In genomic region chrX:148495156-148495555, GRCh38 we compare ENCODE assay signal across 20 cellular contexts. TPM values are rescaled to one million over a fixed set of nuclear protein-coding genes. Genes with fewer than 3 reads are reported as not detected.
"Had no signal": no experiment of that assay in that cellular context is flagged by ENCODE, and none has a peak within 500 bp of the region (broad histone marks: within the 10 kb centered on the region; RNA-seq: fewer than 3 reads in every experiment).

No MANE protein-coding gene starts in this region.

- H3K36me3 ChIP-seq: esophagus muscularis mucosa, gastrocnemius medialis, right lobe of liver, tibial nerve, upper lobe of right lung, vagina had no signal

- DNase-seq: effector memory CD8-positive, alpha-beta T cell; gastrocnemius medialis; mesenchymal stem cell; midbrain; naive B cell; psoas muscle; retina; right lobe of liver; stimulated activated CD4-positive, alpha-beta T cell treated with anti-CD3 and anti-CD28 coated beads, Interleukin-4, amount 100 ng/mL, for 24 hours; stimulated activated naive CD8-positive, alpha-beta T cell treated with anti-CD3 and anti-CD28 coated beads, Interleukin-15, amount 100 ng/mL, for 72 hours; testis; upper lobe of right lung had no signal

- H3K27ac ChIP-seq: epithelial cell of prostate, esophagus muscularis mucosa, gastrocnemius medialis, psoas muscle, right lobe of liver, testis, tibial nerve, upper lobe of right lung, vagina had no signal

- H3K9me3 ChIP-seq: esophagus muscularis mucosa, gastrocnemius medialis, psoas muscle, right lobe of liver, testis, tibial nerve, upper lobe of right lung, vagina had no signal

- H3K27me3 ChIP-seq: testis, upper lobe of right lung, vagina had no signal

- H3K4me3 ChIP-seq: esophagus muscularis mucosa, gastrocnemius medialis, lung, psoas muscle, right lobe of liver, testis, tibial nerve, upper lobe of right lung, vagina had no signal

- H3K4me1 ChIP-seq: gastrocnemius medialis, psoas muscle, right lobe of liver, tibial nerve, upper lobe of right lung, vagina had no signal

- ATAC-seq: effector memory CD8-positive, alpha-beta T cell; gastrocnemius medialis; left lobe of liver; psoas muscle; stimulated activated memory B cell treated with anti-CD40 and anti-IgM and Interleukin-4, amounts not matched to agents 10 μg/mL and 1 μg/mL and 100 μg/mL, for 72 hours; stimulated activated naive CD8-positive, alpha-beta T cell treated with anti-CD3 and anti-CD28 coated beads, Interleukin-15, amount 100 ng/mL, for 72 hours; upper lobe of right lung had no signal

RNA-seq across cellular contexts. Expression of gene AFF2, which starts 5.3 kb away (rescaled TPM):
- total RNA-seq: fibroblast of villous mesenchyme had no signal
